Comparison of ENCODE assay signal across 24 cellular contexts in genomic region chr1:224447971-224448370, GRCh38. TPM values are rescaled to one million over a fixed set of nuclear protein-coding genes. Genes with fewer than 3 reads are reported as not detected.
DNase-seq lines count a peak whose midpoint lies in the region; ATAC-seq and TF ChIP-seq lines count a peak whose summit lies in the region.
"Had no signal": no experiment of that assay in that cellular context is flagged by ENCODE, and none has a peak within 500 bp of the region (broad histone marks: within the 10 kb centered on the region; RNA-seq: fewer than 3 reads in every experiment).

No MANE protein-coding gene starts in this region.

- peaks cover 15% of the 10 kb centered on the region for H3K36me3 Mint-ChIP-seq in CD4-positive, alpha-beta T cell (ENCODE audit: low read depth)

- H3K27ac ChIP-seq in epithelial cell of prostate = peak overlapping the region; percentile 33
- peak overlapping the region; percentile 75 for H3K27ac ChIP-seq in psoas muscle
- H3K27ac ChIP-seq in CD4-positive, alpha-beta T cell (ENCODE audit: low read depth, low read length) = no peak overlapping the region
- H3K27ac ChIP-seq: 22Rv1, BLaER1, KMS-11, SJSA1 had no signal

- no peaks in the 10 kb centered on the region for H3K36me3 ChIP-seq in psoas muscle (ENCODE audit: insufficient read depth in 1 of 2, low read depth in 1 of 2)
- H3K36me3 ChIP-seq: BLaER1, SJSA1 had no signal

- H3K4me3 Mint-ChIP-seq in CD4-positive, alpha-beta T cell = no peak overlapping the region

- POLR2A ChIA-PET in CD4-positive, alpha-beta T cell (lab: Charles Lee) = no interaction called here

- WGBS in psoas muscle, 3 donors = 93 to 94% (median 93%) methylated on average over 3 of the region's 3 CpGs

- no peaks in the 10 kb centered on the region for H3K9me3 ChIP-seq in psoas muscle
- no peaks in the 10 kb centered on the region for H3K9me3 ChIP-seq in CD4-positive, alpha-beta T cell (ENCODE audit: control insufficient read depth, low read length)
- H3K9me3 ChIP-seq: BLaER1, SJSA1 had no signal

- intact Hi-C loops in psoas muscle (cut with DNase I) = no loop called here
- intact Hi-C loops in CD4-positive, alpha-beta T cell (cut with DNase I, micrococcal nuclease) = no loop called here

- no peaks in the 10 kb centered on the region for H3K27me3 Mint-ChIP-seq in CD4-positive, alpha-beta T cell
- H3K27me3 Mint-ChIP-seq: CD4-positive, alpha-beta memory T cell had no signal

- no peaks in the 10 kb centered on the region for H3K9me3 Mint-ChIP-seq in CD4-positive, alpha-beta T cell
- H3K9me3 Mint-ChIP-seq: CD4-positive, alpha-beta memory T cell had no signal

- TF ChIP-seq CTCF in psoas muscle (IDR thresholded peaks at IDR 0.05) = no peak
- TF ChIP-seq CTCF in CD4-positive, alpha-beta T cell (IDR thresholded peaks at IDR 0.05) = no peak

- in situ Hi-C loops in G401 (cut with HindIII; ENCODE audit: low sequenced_read_pairs) = no loop called here

- H3K27ac Mint-ChIP-seq in CD4-positive, alpha-beta T cell = no peak overlapping the region

- CTCF ChIA-PET in CD4-positive, alpha-beta T cell (lab: Charles Lee) = no interaction called here

- no peak for ATAC-seq in psoas muscle
- no peak for ATAC-seq in CD4-positive, alpha-beta T cell (ENCODE audit: poor library complexity)
- ATAC-seq: HCT116 had no signal

- H3K4me1 ChIP-seq in psoas muscle = peaks cover 28% of the 10 kb centered on the region
- H3K4me1 ChIP-seq: BLaER1 had no signal

- no peaks in the 10 kb centered on the region for H3K27me3 ChIP-seq in psoas muscle (ENCODE audit: insufficient read depth in 3 of 3, low read length in 2 of 3)
- no peaks in the 10 kb centered on the region for H3K27me3 ChIP-seq in CD4-positive, alpha-beta T cell (ENCODE audit: control insufficient read depth, insufficient read depth, low read length)
- H3K27me3 ChIP-seq: BLaER1, SJSA1 had no signal

- peak; percentile 21 for DNase-seq in DMS 273 (lab: John Stamatoyannopoulos, UW; ENCODE audit: unreplicated experiment)
- no peak for DNase-seq in DMS 273 treated with DMSO at 0.1 percent for 48 hours (lab: John Stamatoyannopoulos, UW)
- DNase-seq in epithelial cell of prostate (ENCODE audit: low read depth, low spot score) = no peak
- DNase-seq in psoas muscle = no peak
- DNase-seq in G401 (ENCODE audit: low spot score) = no peak
- no peak for DNase-seq in NCI-H2107 (lab: John Stamatoyannopoulos, UW)
- no peak for DNase-seq in CD4-positive, alpha-beta T cell
- no peak for DNase-seq in NCI-H2171 treated with DMSO at 0.1 percent for 48 hours (lab: John Stamatoyannopoulos, UW)
- DNase-seq: ACHN; CD4-positive, alpha-beta memory T cell; GDM1; GOT3; MV-4-11; NCI-H1105 treated with DMSO at 0.1 percent for 48 hours; NCI-H1694; NCI-H2081; NCI-H446 treated with DMSO at 0.1 percent for 48 hours; NCI-H526 treated with DMSO at 0.1 percent for 48 hours; OCI-M1 had no signal

- peaks cover 10% of the 10 kb centered on the region for H3K4me1 Mint-ChIP-seq in CD4-positive, alpha-beta T cell (ENCODE audit: low read depth)

- H3K4me3 ChIP-seq in psoas muscle = no peak overlapping the region
- H3K4me3 ChIP-seq: BLaER1, SJSA1 had no signal

RNA-seq across cellular contexts. Expression of gene WDR26, which starts 13.4 kb away (rescaled TPM):
- total RNA-seq in psoas muscle = 100 to 1,000 TPM in 3 of 4 donors, 10 to 100 TPM in 1; 82.4 to 114 (median 107) TPM
- polyA plus RNA-seq in psoas muscle = 10 to 100 TPM; 29.1 to 68.0 (median 35.2) TPM
- total RNA-seq in G401 (2014; rRNA removed; shearing (Covaris generic)) = 30.5 and 43.8 TPM in 2 replicates
- 100 to 1,000 TPM; 173 to 176 TPM for total RNA-seq in CD4-positive, alpha-beta T cell
